ENCODE assay signal across 8 cellular contexts in genomic region chr19:19732579-19733501, GRCh38. TPM values are rescaled to one million over a fixed set of nuclear protein-coding genes. Genes with fewer than 3 reads are reported as not detected.
DNase-seq lines count a peak whose midpoint lies in the region; ATAC-seq and TF ChIP-seq lines count a peak whose summit lies in the region.

Gene ZNF14 (minus strand): TSS chr19:19733112. CDS start chr19:19732958, 154 bp downstream.

- H3K4me3 Mint-ChIP-seq in activated T-cell treated with anti-CD3 and anti-CD28 coated beads, Interleukin-2, amount 50 U/mL, for 4 hours = peak within 1 kb of the TSS; percentile 99

- no peaks in the 10 kb centered on the region for H3K27me3 Mint-ChIP-seq in activated T-cell treated with anti-CD3 and anti-CD28 coated beads, Interleukin-2, amount 50 U/mL, for 4 hours (ENCODE audit: low read depth)

- TF ChIP-seq POLR2A in esophagus muscularis mucosa (IDR thresholded peaks at IDR 0.05; ENCODE audit: low read depth) = no peak

- H3K4me1 Mint-ChIP-seq in activated T-cell treated with anti-CD3 and anti-CD28 coated beads, Interleukin-2, amount 50 U/mL, for 4 hours (ENCODE audit: low read depth) = peaks cover 21% of the 10 kb centered on the region

- peaks cover 25% of the 10 kb centered on the region for H3K36me3 Mint-ChIP-seq in activated T-cell treated with anti-CD3 and anti-CD28 coated beads, Interleukin-2, amount 50 U/mL, for 4 hours (ENCODE audit: insufficient read depth)

- WGBS in HUES64 = 2% methylated on average over 61 of the region's 61 CpGs
- WGBS in esophagus muscularis mucosa = 2% methylated on average over 25 of the region's 61 CpGs

- peak within 1 kb of the TSS; percentile 44; the same call in 1 of the 2 replicates for H3K27ac ChIP-seq in HUES64 (ENCODE audit: low read depth, low read length)
- peak within 1 kb of the TSS; percentile 78 to 82 (median 80) for H3K27ac ChIP-seq in esophagus muscularis mucosa (replicated peaks in 1 of 4)
- H3K27ac ChIP-seq in muscle layer of colon (ENCODE audit: low read depth, low read length) = peak within 1 kb of the TSS; percentile 53

- intact Hi-C loops in esophagus muscularis mucosa (cut with DNase I) = loop anchor here (5.0 kb wide), 2 partner anchors 61 to 89 kb away; partner anchors contain the start of gene ZNF506

- H3K9ac ChIP-seq in HUES64 (ENCODE audit: low read depth, low read length) (peak within 1 kb of the TSS; percentile 74), muscle layer of colon (ENCODE audit: low read length) (peak within 1 kb of the TSS; percentile 50)

- ATAC-seq in GM21515 (IDR thresholded peaks at IDR 0.05; ENCODE audit: unreplicated experiment) = peak; percentile 98
- ATAC-seq in activated T-cell treated with anti-CD3 and anti-CD28 coated beads, Interleukin-2, amount 50 U/mL, for 4 hours = peak; percentile 100

- TF ChIP-seq EP300 in esophagus muscularis mucosa (IDR thresholded peaks at IDR 0.05) = no peak

- peak; percentile 96 for DNase-seq in DMS114 treated with DMSO at 0.1 percent for 48 hours (lab: John Stamatoyannopoulos, UW; ENCODE audit: unreplicated experiment)
- DNase-seq in OCI-M2 (lab: John Stamatoyannopoulos, UW; ENCODE audit: unreplicated experiment) = peak; percentile 94
- peak; percentile 87 for DNase-seq in activated T-cell treated with anti-CD3 and anti-CD28 coated beads, Interleukin-2, amount 50 U/mL, for 4 hours
- DNase-seq in esophagus muscularis mucosa (ENCODE audit: extremely low spot score) = peak; percentile 98
- DNase-seq in stimulated activated CD8-positive, alpha-beta memory T cell treated with anti-CD3 and anti-CD28 coated beads, Interleukin-7, amount 100 ng/mL, for 1 hour (ENCODE audit: low read depth in 2 of 2) = peak; percentile 76 to 79

- peak in 1 of 3 experiments; percentile 25 for TF ChIP-seq CTCF in esophagus muscularis mucosa (IDR thresholded peaks at IDR 0.05)

- peak within 1 kb of the TSS; percentile 86 for H3K4me3 ChIP-seq in HUES64 (ENCODE audit: low read length)
- peak within 1 kb of the TSS; percentile 69 to 93 (median 88) for H3K4me3 ChIP-seq in esophagus muscularis mucosa
- peak within 1 kb of the TSS; percentile 77 to 99 for H3K4me3 ChIP-seq in muscle layer of colon (ENCODE audit: low read depth in 1 of 2, low read length in 2 of 2)

- H3K9me3 Mint-ChIP-seq in activated T-cell treated with anti-CD3 and anti-CD28 coated beads, Interleukin-2, amount 50 U/mL, for 4 hours = peaks cover 8% of the 10 kb centered on the region

- peaks cover 23% of the 10 kb centered on the region for H3K9me3 ChIP-seq in HUES64 (ENCODE audit: insufficient read depth, low read depth, low read length)
- H3K9me3 ChIP-seq in esophagus muscularis mucosa = peaks cover 0 to 21% (median 14%) of the 10 kb centered on the region in 4 donors
- H3K9me3 ChIP-seq in muscle layer of colon (ENCODE audit: low read length) = peaks cover 9% of the 10 kb centered on the region

- H3K4me1 ChIP-seq in HUES64 (ENCODE audit: insufficient read depth, low read length) = no peaks in the 10 kb centered on the region
- peaks cover 0 to 24% (median 16%) of the 10 kb centered on the region in 4 donors for H3K4me1 ChIP-seq in esophagus muscularis mucosa
- H3K4me1 ChIP-seq in muscle layer of colon (ENCODE audit: insufficient read depth, low read length) = peaks cover 9% of the 10 kb centered on the region

- H3K36me3 ChIP-seq in HUES64 (ENCODE audit: insufficient read depth, low read length) (peaks cover 16% of the 10 kb centered on the region), esophagus muscularis mucosa (peaks cover 4 to 22% (median 9%) of the 10 kb centered on the region in 4 donors), muscle layer of colon (ENCODE audit: insufficient read depth, low read length) (peaks cover 1% of the 10 kb centered on the region)

- H3K27me3 ChIP-seq in HUES64 (ENCODE audit: insufficient read depth, low read length) = no peaks in the 10 kb centered on the region
- no peaks in the 10 kb centered on the region for H3K27me3 ChIP-seq in esophagus muscularis mucosa
- H3K27me3 ChIP-seq in muscle layer of colon (ENCODE audit: control insufficient read depth in 1 of 2, insufficient read depth in 2 of 2, low read length in 2 of 2) = no peaks in the 10 kb centered on the region

RNA-seq across cellular contexts. Expression of gene ZNF14, which starts in this region (rescaled TPM):
- polyA plus RNA-seq in HUES64 (2013, experiment 1 of 2) = 4.7 TPM
- polyA plus RNA-seq in HUES64 (2013, experiment 2 of 2) = 5.4 TPM
- 1 to 10 TPM; 2.6 to 4.1 (median 3.4) TPM for total RNA-seq in activated T-cell treated with anti-CD3 and anti-CD28 coated beads, Interleukin-2, amount 50 U/mL, for 4 hours
- total RNA-seq in esophagus muscularis mucosa = 1 to 10 TPM; 5.1 to 7.9 (median 6.2) TPM

Comparison
In these comparisons a context has a peak if more than half of its experiments do, and no peak if none do; other contexts are left out.
1. Peak in every context shown above with its lines: DNase-seq, ATAC-seq, H3K4me3 ChIP-seq and H3K27ac ChIP-seq.